In genomic region chr7:97732567-97733275, GRCh38 we compare ENCODE assay signal across 11 cellular contexts. TPM values are rescaled to one million over a fixed set of nuclear protein-coding genes. Genes with fewer than 3 reads are reported as not detected.
DNase-seq lines count a peak whose midpoint lies in the region; ATAC-seq, FAIRE-seq and TF ChIP-seq lines count a peak whose summit lies in the region.
"Had no signal": no experiment of that assay in that cellular context is flagged by ENCODE, and none has a peak within 500 bp of the region (broad histone marks: within the 10 kb centered on the region; RNA-seq: fewer than 3 reads in every experiment).

No MANE protein-coding gene starts in this region.

- no peaks in the 10 kb centered on the region for H3K9me3 Mint-ChIP-seq in activated naive CD8-positive, alpha-beta T cell (ENCODE audit: low read depth)
- H3K9me3 Mint-ChIP-seq in activated naive CD8-positive, alpha-beta T cell treated with anti-CD3 and anti-CD28 coated beads, Interleukin-2, amount 50 U/mL, for 24 hours, result no peaks in the 10 kb centered on the region
- H3K9me3 Mint-ChIP-seq in CD8-positive, alpha-beta memory T cell, result peaks cover 0 to 15% (median 0%) of the 10 kb centered on the region in 5 donors

- no peak for DNase-seq in activated naive CD8-positive, alpha-beta T cell treated with anti-CD3 and anti-CD28 coated beads, Interleukin-2, amount 50 U/mL, for 24 hours
- no peak for DNase-seq in coronary artery (ENCODE audit: low spot score)
- no peak for DNase-seq in thoracic aorta (ENCODE audit: low spot score)
- DNase-seq in HTR-8/SVneo (ENCODE audit: insufficient read length, low spot score), result no peak
- no peak for DNase-seq in CD8-positive, alpha-beta memory T cell
- DNase-seq: effector CD4-positive, alpha-beta T cell; NCI-H1436 had no signal

- H3K4me3 Mint-ChIP-seq in activated naive CD8-positive, alpha-beta T cell, result peak overlapping the region; percentile 52
- no peak overlapping the region for H3K4me3 Mint-ChIP-seq in activated naive CD8-positive, alpha-beta T cell treated with anti-CD3 and anti-CD28 coated beads, Interleukin-2, amount 50 U/mL, for 24 hours
- H3K4me3 Mint-ChIP-seq in CD8-positive, alpha-beta memory T cell, result no peak overlapping the region

- no peak for TF ChIP-seq CTCF in coronary artery (IDR thresholded peaks at IDR 0.05)
- no peak for TF ChIP-seq CTCF in thoracic aorta (IDR thresholded peaks at IDR 0.05)

- H3K36me3 Mint-ChIP-seq in activated naive CD8-positive, alpha-beta T cell, result no peaks in the 10 kb centered on the region
- peaks cover 4% of the 10 kb centered on the region for H3K36me3 Mint-ChIP-seq in activated naive CD8-positive, alpha-beta T cell treated with anti-CD3 and anti-CD28 coated beads, Interleukin-2, amount 50 U/mL, for 24 hours (ENCODE audit: low read depth)
- no peaks in the 10 kb centered on the region for H3K36me3 Mint-ChIP-seq in CD8-positive, alpha-beta memory T cell

- H3K4me1 ChIP-seq in mucosa of stomach (ENCODE audit: control insufficient read depth, insufficient read depth, low read length) (no peaks in the 10 kb centered on the region), thoracic aorta (ENCODE audit: control insufficient read depth in 1 of 2, low read depth in 2 of 2) (peaks cover 3 to 23% of the 10 kb centered on the region in 2 donors)
- no peaks in the 10 kb centered on the region for H3K4me1 ChIP-seq in CD8-positive, alpha-beta memory T cell (ENCODE audit: insufficient read depth, low read length)

- H3K27me3 Mint-ChIP-seq in activated naive CD8-positive, alpha-beta T cell, result peaks cover 52% of the 10 kb centered on the region
- H3K27me3 Mint-ChIP-seq in activated naive CD8-positive, alpha-beta T cell treated with anti-CD3 and anti-CD28 coated beads, Interleukin-2, amount 50 U/mL, for 24 hours, result peaks cover 61% of the 10 kb centered on the region
- peaks cover 44 to 61% of the 10 kb centered on the region in 2 donors for H3K27me3 Mint-ChIP-seq in CD8-positive, alpha-beta memory T cell

- H3K9me3 ChIP-seq in mucosa of stomach (ENCODE audit: control insufficient read depth, low read length) (no peaks in the 10 kb centered on the region), thoracic aorta (no peaks in the 10 kb centered on the region)
- no peaks in the 10 kb centered on the region for H3K9me3 ChIP-seq in CD8-positive, alpha-beta memory T cell (ENCODE audit: low read length)
- H3K9me3 ChIP-seq: right atrium auricular region had no signal

- H3K27ac ChIP-seq in coronary artery, result no peak overlapping the region
- no peak overlapping the region for H3K27ac ChIP-seq in thoracic aorta
- no peak overlapping the region for H3K27ac ChIP-seq in CD8-positive, alpha-beta memory T cell (ENCODE audit: low read depth, low read length)
- H3K27ac ChIP-seq: right atrium auricular region had no signal

- H3K27me3 ChIP-seq in mucosa of stomach (ENCODE audit: control insufficient read depth, insufficient read depth, low read length) (peaks cover 46% of the 10 kb centered on the region), thoracic aorta (replicated peaks; ENCODE audit: insufficient read depth) (no peaks in the 10 kb centered on the region)
- H3K27me3 ChIP-seq in CD8-positive, alpha-beta memory T cell (ENCODE audit: insufficient read depth, low read length, poor library complexity, severe bottlenecking), result peaks cover 10% of the 10 kb centered on the region

- POLR2A ChIA-PET in CD8-positive, alpha-beta memory T cell (lab: Charles Lee), result no interaction called here

- ATAC-seq in activated naive CD8-positive, alpha-beta T cell treated with anti-CD3 and anti-CD28 coated beads, Interleukin-2, amount 50 U/mL, for 24 hours, result no peak
- ATAC-seq in thoracic aorta (ENCODE audit: insufficient number of reproducible peaks, low FRiP score, low read depth) (no peak), HG02642 (IDR thresholded peaks at IDR 0.05; ENCODE audit: poor library complexity, unreplicated experiment) (no peak)

- H3K4me1 Mint-ChIP-seq in activated naive CD8-positive, alpha-beta T cell (ENCODE audit: low read depth), result peaks cover 22% of the 10 kb centered on the region
- peaks cover 20% of the 10 kb centered on the region for H3K4me1 Mint-ChIP-seq in activated naive CD8-positive, alpha-beta T cell treated with anti-CD3 and anti-CD28 coated beads, Interleukin-2, amount 50 U/mL, for 24 hours
- H3K4me1 Mint-ChIP-seq in CD8-positive, alpha-beta memory T cell, result peaks cover 6 to 22% (median 13%) of the 10 kb centered on the region in 3 donors

- no peak overlapping the region for H3K27ac Mint-ChIP-seq in activated naive CD8-positive, alpha-beta T cell
- no peak overlapping the region for H3K27ac Mint-ChIP-seq in activated naive CD8-positive, alpha-beta T cell treated with anti-CD3 and anti-CD28 coated beads, Interleukin-2, amount 50 U/mL, for 24 hours
- H3K27ac Mint-ChIP-seq in CD8-positive, alpha-beta memory T cell, result no peak overlapping the region

- peak overlapping the region; percentile 56 for H3K4me3 ChIP-seq in coronary artery
- H3K4me3 ChIP-seq in mucosa of stomach (ENCODE audit: low read length), result peak overlapping the region; percentile 1
- peak overlapping the region; percentile 50 for H3K4me3 ChIP-seq in thoracic aorta
- no peak overlapping the region for H3K4me3 ChIP-seq in CD8-positive, alpha-beta memory T cell (ENCODE audit: low read length)

- no peak for FAIRE-seq in HTR-8/SVneo (lab: Jason Lieb, UNC)

- CTCF ChIA-PET in CD8-positive, alpha-beta memory T cell (lab: Charles Lee), result no interaction called here

- H3K9ac ChIP-seq in mucosa of stomach (ENCODE audit: low read length), result no peak overlapping the region

- no peaks in the 10 kb centered on the region for H3K36me3 ChIP-seq in mucosa of stomach (ENCODE audit: control insufficient read depth, insufficient read depth, low read length)
- H3K36me3 ChIP-seq in thoracic aorta, result no peaks in the 10 kb centered on the region
- no peaks in the 10 kb centered on the region for H3K36me3 ChIP-seq in CD8-positive, alpha-beta memory T cell (ENCODE audit: insufficient read depth, low read length)
- H3K36me3 ChIP-seq: right atrium auricular region had no signal

RNA-seq across cellular contexts. Expression of gene TAC1, which starts 0.8 kb away (rescaled TPM):
- 10 to 100 TPM; 13.8 to 20.7 TPM for total RNA-seq in thoracic aorta
- under 1 TPM; 0.55 to 0.68 TPM for total RNA-seq in CD8-positive, alpha-beta memory T cell
- polyA plus RNA-seq in CD8-positive, alpha-beta memory T cell, result not detected
- total RNA-seq: right atrium auricular region had no signal

Comparison
In these comparisons a context has a peak if more than half of its experiments do, and no peak if none do; other contexts are left out.
1. RNA of gene TAC1, which starts 0.8 kb away (total RNA-seq): 13.8 to 20.7 TPM in thoracic aorta; 0.55 to 0.68 TPM in CD8-positive, alpha-beta memory T cell; every median in the first group is over 4 times any median in the second.